In the genomic region with DNA sequence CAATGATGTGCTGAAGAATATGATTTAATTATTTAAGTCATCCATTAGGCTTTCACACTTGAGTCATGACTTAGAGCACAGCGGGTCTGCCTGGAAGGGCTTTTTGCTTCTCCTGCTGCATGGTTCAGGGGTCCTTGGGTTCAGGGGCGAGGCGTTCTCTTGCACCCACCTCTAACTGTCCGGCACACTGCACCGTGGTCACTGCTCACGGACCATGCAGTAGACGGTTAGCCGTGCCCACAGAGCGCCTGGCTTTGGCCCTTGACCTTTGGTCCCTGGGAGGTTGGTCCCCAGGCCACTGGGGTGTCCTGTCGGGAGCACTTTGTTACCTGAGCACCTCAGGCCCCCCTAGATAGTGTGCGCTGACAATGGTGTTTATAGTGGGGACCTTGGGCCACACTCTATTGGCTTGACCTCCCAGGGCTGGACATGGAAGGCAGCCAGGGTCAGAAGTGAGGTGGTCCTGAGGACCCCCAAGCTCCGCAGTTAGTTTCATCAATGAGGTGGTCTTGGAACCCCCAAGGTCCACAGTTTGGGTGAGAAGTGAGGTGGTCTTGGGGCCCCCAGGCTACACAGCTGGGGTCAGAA, we compare ENCODE assay signal across 20 cellular contexts.
DNase-seq lines count a peak whose midpoint lies in the region; TF ChIP-seq lines count a peak whose summit lies in the region.
"Had no signal": no experiment of that assay in that cellular context is flagged by ENCODE, and none has a peak within 500 bp of the region (broad histone marks: within the 10 kb centered on the region; RNA-seq: fewer than 3 reads in every experiment).

No MANE protein-coding gene starts in this region.

- TF ChIP-seq CTCF in left ventricle myocardium inferior (IDR thresholded peaks at IDR 0.05; ENCODE audit: borderline replicate concordance) (no peak), nephron progenitor cell (IDR thresholded peaks at IDR 0.05) (no peak)

- H3K9me3 ChIP-seq in left ventricle myocardium inferior (replicated peaks) = no peaks in the 10 kb centered on the region
- H3K9me3 ChIP-seq: BE2C, HAP-1 had no signal

- intact Hi-C loops in cardiac septum (cut with DNase I) = no loop called here
- intact Hi-C loops in left ventricle myocardium inferior (cut with micrococcal nuclease) = no loop called here

- no peaks in the 10 kb centered on the region for H3K4me1 Mint-ChIP-seq in activated T-cell treated with anti-CD3 and anti-CD28 coated beads, Interleukin-2, amount 50 U/mL, for 24 hours (ENCODE audit: low read depth)
- H3K4me1 Mint-ChIP-seq in nephron progenitor cell = no peaks in the 10 kb centered on the region
- H3K4me1 Mint-ChIP-seq: CD8-positive, alpha-beta memory T cell had no signal

- no peak overlapping the region for H3K27ac ChIP-seq in left ventricle myocardium inferior (replicated peaks)
- H3K27ac ChIP-seq: GM23248 had no signal

- H3K27me3 ChIP-seq in left ventricle myocardium inferior (ENCODE audit: low read depth) = no peaks in the 10 kb centered on the region
- H3K27me3 ChIP-seq: BE2C had no signal

- H3K4me1 ChIP-seq in left ventricle myocardium inferior = no peaks in the 10 kb centered on the region
- H3K4me1 ChIP-seq: BE2C, HAP-1 had no signal

- H3K27ac Mint-ChIP-seq in activated T-cell treated with anti-CD3 and anti-CD28 coated beads, Interleukin-2, amount 50 U/mL, for 24 hours = no peak overlapping the region
- H3K27ac Mint-ChIP-seq in nephron progenitor cell = peak overlapping the region; percentile 71
- H3K27ac Mint-ChIP-seq: CD4-positive, CD25-positive, alpha-beta regulatory T cell; CD8-positive, alpha-beta memory T cell had no signal

- H3K4me3 Mint-ChIP-seq in activated T-cell treated with anti-CD3 and anti-CD28 coated beads, Interleukin-2, amount 50 U/mL, for 24 hours = no peak overlapping the region
- no peak overlapping the region for H3K4me3 Mint-ChIP-seq in nephron progenitor cell
- H3K4me3 Mint-ChIP-seq: CD4-positive, CD25-positive, alpha-beta regulatory T cell; CD8-positive, alpha-beta memory T cell had no signal

- H3K4me3 ChIP-seq in left ventricle myocardium inferior = no peak overlapping the region
- H3K4me3 ChIP-seq: GM12878, GM23248, HAP-1 had no signal

- H3K36me3 ChIP-seq in left ventricle myocardium inferior = no peaks in the 10 kb centered on the region
- H3K36me3 ChIP-seq: BE2C, HAP-1 had no signal

- DNase-seq in activated T-cell treated with anti-CD3 and anti-CD28 coated beads, Interleukin-2, amount 50 U/mL, for 24 hours = peak; percentile 16
- no peak for DNase-seq in activated T-cell treated with anti-CD3 and anti-CD28 coated beads, Interleukin-2, amount 50 U/mL, for 1 hour
- DNase-seq in cardiac septum (ENCODE audit: low spot score) (peak; percentile 67), left ventricle myocardium inferior (no peak), nephron progenitor cell (no peak), superior temporal gyrus (ENCODE audit: extremely low spot score) (no peak), 8988T (no peak)
- DNase-seq: ACHN; BE2C; C1 segment of cervical spinal cord; CD4-positive, CD25-positive, alpha-beta regulatory T cell; CD8-positive, alpha-beta memory T cell; COR-L47; DMS 273 treated with DMSO at 0.1 percent for 48 hours; DMS53; DND-41; EL; GM23248 had no signal

- no peaks in the 10 kb centered on the region for H3K27me3 Mint-ChIP-seq in activated T-cell treated with anti-CD3 and anti-CD28 coated beads, Interleukin-2, amount 50 U/mL, for 24 hours
- peaks cover 4% of the 10 kb centered on the region for H3K27me3 Mint-ChIP-seq in nephron progenitor cell (ENCODE audit: low read depth, poor library complexity)
- H3K27me3 Mint-ChIP-seq: CD4-positive, CD25-positive, alpha-beta regulatory T cell; CD8-positive, alpha-beta memory T cell had no signal

- no peaks in the 10 kb centered on the region for H3K9me3 Mint-ChIP-seq in activated T-cell treated with anti-CD3 and anti-CD28 coated beads, Interleukin-2, amount 50 U/mL, for 24 hours
- H3K9me3 Mint-ChIP-seq in nephron progenitor cell = peaks cover 10% of the 10 kb centered on the region

- H3K36me3 Mint-ChIP-seq in activated T-cell treated with anti-CD3 and anti-CD28 coated beads, Interleukin-2, amount 50 U/mL, for 24 hours (ENCODE audit: low read depth) = peaks cover 17% of the 10 kb centered on the region
- no peaks in the 10 kb centered on the region for H3K36me3 Mint-ChIP-seq in nephron progenitor cell (ENCODE audit: low read depth)

Comparison
In these comparisons a context has a peak if more than half of its experiments do, and no peak if none do; other contexts are left out.
1. DNase-seq: peak in activated T-cell treated with anti-CD3 and anti-CD28 coated beads, Interleukin-2, amount 50 U/mL, for 24 hours (single experiment) and cardiac septum (single experiment); none in activated T-cell treated with anti-CD3 and anti-CD28 coated beads, Interleukin-2, amount 50 U/mL, for 1 hour (single experiment), left ventricle myocardium inferior (single experiment), nephron progenitor cell (single experiment), superior temporal gyrus (single experiment) and 8988T (single experiment).